Comparison of ENCODE assay signal across 8 cellular contexts in genomic region chr22:41367039-41367679, GRCh38. TPM values are rescaled to one million over a fixed set of nuclear protein-coding genes. Genes with fewer than 3 reads are reported as not detected.
DNase-seq lines count a peak whose midpoint lies in the region; ATAC-seq and TF ChIP-seq lines count a peak whose summit lies in the region.

No MANE protein-coding gene starts in this region.

- no peak overlapping the region for H3K4me3 Mint-ChIP-seq in activated naive CD4-positive, alpha-beta T cell treated with anti-CD3 and anti-CD28 coated beads for 36 hours
- no peak overlapping the region for H3K4me3 Mint-ChIP-seq in activated CD8-positive, alpha-beta T cell treated with anti-CD3 and anti-CD28 coated beads, Interleukin-2, amount 10 ng/mL, durations not matched to agents 7 days and 5 days
- H3K4me3 Mint-ChIP-seq in neural progenitor cell: no peak overlapping the region

- H3K27ac ChIP-seq in foreskin keratinocyte (no peak overlapping the region), neural progenitor cell (no peak overlapping the region)
- H3K27ac ChIP-seq in effector memory CD4-positive, alpha-beta T cell (ENCODE audit: insufficient read depth, low read length, poor library complexity, severe bottlenecking): no peak overlapping the region

- H3K27me3 ChIP-seq in foreskin keratinocyte (peaks cover 25% of the 10 kb centered on the region), neural progenitor cell (no peaks in the 10 kb centered on the region)
- H3K27me3 ChIP-seq in effector memory CD4-positive, alpha-beta T cell (replicated peaks; ENCODE audit: control insufficient read depth, insufficient read depth, low read length, poor library complexity, severe bottlenecking): no peaks in the 10 kb centered on the region

- H3K4me3 ChIP-seq in neural progenitor cell: no peak overlapping the region
- no peak overlapping the region for H3K4me3 ChIP-seq in effector memory CD4-positive, alpha-beta T cell (ENCODE audit: insufficient read depth, low read depth, low read length, poor library complexity, severe bottlenecking)

- H3K79me2 ChIP-seq in neural progenitor cell (ENCODE audit: low read depth): no peaks in the 10 kb centered on the region

- ATAC-seq in activated CD8-positive, alpha-beta T cell treated with anti-CD3 and anti-CD28 coated beads, Interleukin-2, amount 10 ng/mL, durations not matched to agents 7 days and 5 days: peak; percentile 50
- peak; percentile 79 for ATAC-seq in foreskin keratinocyte
- ATAC-seq in HG02938 (IDR thresholded peaks at IDR 0.05; ENCODE audit: unreplicated experiment): no peak

- no peak overlapping the region for H3K27ac Mint-ChIP-seq in activated naive CD4-positive, alpha-beta T cell treated with anti-CD3 and anti-CD28 coated beads for 36 hours
- H3K27ac Mint-ChIP-seq in activated CD8-positive, alpha-beta T cell treated with anti-CD3 and anti-CD28 coated beads, Interleukin-2, amount 10 ng/mL, durations not matched to agents 7 days and 5 days: no peak overlapping the region
- H3K27ac Mint-ChIP-seq in neural progenitor cell: no peak overlapping the region

- H3K4me1 ChIP-seq in foreskin keratinocyte: peaks cover 4% of the 10 kb centered on the region
- H3K4me1 ChIP-seq in neural progenitor cell: peaks cover 22% of the 10 kb centered on the region
- H3K4me1 ChIP-seq in effector memory CD4-positive, alpha-beta T cell (ENCODE audit: control insufficient read depth, insufficient read depth, low read length, poor library complexity, severe bottlenecking): no peaks in the 10 kb centered on the region

- no peak overlapping the region for H3K4me2 ChIP-seq in neural progenitor cell

- intact Hi-C loops in activated naive CD4-positive, alpha-beta T cell treated with anti-CD3 and anti-CD28 coated beads for 36 hours (cut with micrococcal nuclease): no loop called here

- H3K36me3 Mint-ChIP-seq in activated naive CD4-positive, alpha-beta T cell treated with anti-CD3 and anti-CD28 coated beads for 36 hours (ENCODE audit: low read depth): no peaks in the 10 kb centered on the region
- H3K36me3 Mint-ChIP-seq in activated CD8-positive, alpha-beta T cell treated with anti-CD3 and anti-CD28 coated beads, Interleukin-2, amount 10 ng/mL, durations not matched to agents 7 days and 5 days (ENCODE audit: low read depth): no peaks in the 10 kb centered on the region
- H3K36me3 Mint-ChIP-seq in neural progenitor cell: no peaks in the 10 kb centered on the region

- H3K9ac ChIP-seq in neural progenitor cell: no peak overlapping the region

- H3K27me3 Mint-ChIP-seq in activated naive CD4-positive, alpha-beta T cell treated with anti-CD3 and anti-CD28 coated beads for 36 hours (ENCODE audit: low read depth): peaks cover 2% of the 10 kb centered on the region
- peaks cover 13% of the 10 kb centered on the region for H3K27me3 Mint-ChIP-seq in activated CD8-positive, alpha-beta T cell treated with anti-CD3 and anti-CD28 coated beads, Interleukin-2, amount 10 ng/mL, durations not matched to agents 7 days and 5 days (ENCODE audit: low read depth)
- peaks cover 6% of the 10 kb centered on the region for H3K27me3 Mint-ChIP-seq in neural progenitor cell (ENCODE audit: insufficient read depth, low read depth)

- no peaks in the 10 kb centered on the region for H3K9me3 Mint-ChIP-seq in activated naive CD4-positive, alpha-beta T cell treated with anti-CD3 and anti-CD28 coated beads for 36 hours
- no peaks in the 10 kb centered on the region for H3K9me3 Mint-ChIP-seq in activated CD8-positive, alpha-beta T cell treated with anti-CD3 and anti-CD28 coated beads, Interleukin-2, amount 10 ng/mL, durations not matched to agents 7 days and 5 days (ENCODE audit: insufficient read depth)
- no peaks in the 10 kb centered on the region for H3K9me3 Mint-ChIP-seq in neural progenitor cell

- DNase-seq in activated naive CD4-positive, alpha-beta T cell treated with anti-CD3 and anti-CD28 coated beads for 36 hours: peak; percentile 25
- DNase-seq in activated naive CD4-positive, alpha-beta T cell treated with anti-CD3 and anti-CD28 coated beads, Interleukin-2, amount 50 U/mL, for 16 hours: no peak
- DNase-seq in NCI-H2196 (lab: John Stamatoyannopoulos, UW; ENCODE audit: unreplicated experiment) (peak; percentile 98), foreskin keratinocyte (peak; percentile 78 to 87), neural progenitor cell (ENCODE audit: low spot score) (peak; percentile 70)
- DNase-seq in activated CD8-positive, alpha-beta T cell treated with anti-CD3 and anti-CD28 coated beads, Interleukin-2, amount 10 ng/mL, durations not matched to agents 7 days and 5 days: no peak
- no peak for DNase-seq in effector memory CD4-positive, alpha-beta T cell

- TF ChIP-seq CTCF in foreskin keratinocyte (conservative IDR thresholded peaks at IDR 0.05) (peak; percentile 43), neural progenitor cell (IDR thresholded peaks at IDR 0.05) (no peak)

- H3K36me3 ChIP-seq in neural progenitor cell: no peaks in the 10 kb centered on the region
- no peaks in the 10 kb centered on the region for H3K36me3 ChIP-seq in effector memory CD4-positive, alpha-beta T cell (ENCODE audit: control insufficient read depth, insufficient read depth, low read length)

- POLR2A ChIA-PET in activated CD8-positive, alpha-beta T cell treated with anti-CD3 and anti-CD28 coated beads, Interleukin-2, amount 10 ng/mL, durations not matched to agents 7 days and 5 days (lab: Charles Lee): interaction anchor here (1.4 kb wide), 1 partner anchor 81 kb away, joined by 3 read pairs; the partner anchor contains the start of gene RANGAP1

- H3K4me1 Mint-ChIP-seq in activated naive CD4-positive, alpha-beta T cell treated with anti-CD3 and anti-CD28 coated beads for 36 hours (ENCODE audit: low read depth): peaks cover 6% of the 10 kb centered on the region
- no peaks in the 10 kb centered on the region for H3K4me1 Mint-ChIP-seq in activated CD8-positive, alpha-beta T cell treated with anti-CD3 and anti-CD28 coated beads, Interleukin-2, amount 10 ng/mL, durations not matched to agents 7 days and 5 days (ENCODE audit: low read depth)
- peaks cover 23% of the 10 kb centered on the region for H3K4me1 Mint-ChIP-seq in neural progenitor cell

- H3F3A ChIP-seq in neural progenitor cell (ENCODE audit: low read depth): peaks cover 7% of the 10 kb centered on the region

- CTCF ChIA-PET in activated naive CD4-positive, alpha-beta T cell treated with anti-CD3 and anti-CD28 coated beads for 36 hours (lab: Charles Lee): no interaction called here
- CTCF ChIA-PET in activated CD8-positive, alpha-beta T cell treated with anti-CD3 and anti-CD28 coated beads, Interleukin-2, amount 10 ng/mL, durations not matched to agents 7 days and 5 days (lab: Charles Lee): interaction anchor here (1.5 to 1.8 kb wide), 2 partner anchors 36 to 150 kb away, joined by 3 to 5 read pairs; no protein-coding TSS in a partner anchor

- peak overlapping the region; percentile 11 for H2AFZ ChIP-seq in neural progenitor cell (replicated peaks)

- no peaks in the 10 kb centered on the region for H4K20me1 ChIP-seq in neural progenitor cell (ENCODE audit: low read depth)

- no peaks in the 10 kb centered on the region for H3K9me3 ChIP-seq in neural progenitor cell (ENCODE audit: low read depth)
- no peaks in the 10 kb centered on the region for H3K9me3 ChIP-seq in effector memory CD4-positive, alpha-beta T cell (ENCODE audit: control insufficient read depth, low read length)

RNA-seq across cellular contexts. Expression of gene TEF, which starts 14.6 kb away (rescaled TPM):
- 1 to 10 TPM; 1.7 to 1.9 TPM for total RNA-seq in activated naive CD4-positive, alpha-beta T cell treated with anti-CD3 and anti-CD28 coated beads for 36 hours
- 1 to 10 TPM; 2.9 to 3.0 TPM for total RNA-seq in activated CD8-positive, alpha-beta T cell treated with anti-CD3 and anti-CD28 coated beads, Interleukin-2, amount 10 ng/mL, durations not matched to agents 7 days and 5 days
- total RNA-seq in foreskin keratinocyte (7.5 and 9.6 TPM in 2 replicates), neural progenitor cell (ENCODE audit: low replicate concordance) (11.0 and 17.2 TPM in 2 replicates)
- polyA plus RNA-seq in foreskin keratinocyte: 3.7 and 6.2 TPM in 2 replicates

Comparison
In these comparisons a context has a peak if more than half of its experiments do, and no peak if none do; other contexts are left out.
1. DNase-seq: peak in activated naive CD4-positive, alpha-beta T cell treated with anti-CD3 and anti-CD28 coated beads for 36 hours (single experiment), NCI-H2196 (single experiment), foreskin keratinocyte (2 of 2) and neural progenitor cell (single experiment); none in activated naive CD4-positive, alpha-beta T cell treated with anti-CD3 and anti-CD28 coated beads, Interleukin-2, amount 50 U/mL, for 16 hours (single experiment), activated CD8-positive, alpha-beta T cell treated with anti-CD3 and anti-CD28 coated beads, Interleukin-2, amount 10 ng/mL, durations not matched to agents 7 days and 5 days (single experiment) and effector memory CD4-positive, alpha-beta T cell (0 of 3).